10 cellular contexts compared by ENCODE assay signal in genomic region chr18:52670903-52671302, GRCh38.
DNase-seq lines count a peak whose midpoint lies in the region; ATAC-seq and TF ChIP-seq lines count a peak whose summit lies in the region.
"Had no signal": no experiment of that assay in that cellular context is flagged by ENCODE, and none has a peak within 500 bp of the region (broad histone marks: within the 10 kb centered on the region; RNA-seq: fewer than 3 reads in every experiment).

No MANE protein-coding gene starts in this region.

- no peaks in the 10 kb centered on the region for H3K27me3 ChIP-seq in KMS-11 (ENCODE audit: insufficient read depth, low read depth)
- H3K27me3 ChIP-seq in RWPE2 (ENCODE audit: insufficient read depth, poor library complexity, severe bottlenecking): no peaks in the 10 kb centered on the region
- H3K27me3 ChIP-seq in left lung: no peaks in the 10 kb centered on the region

- H3K79me2 ChIP-seq in KMS-11 (ENCODE audit: insufficient read depth, low read depth): no peaks in the 10 kb centered on the region

- DNase-seq in D341Med (ENCODE audit: low spot score) (peak; percentile 64), RWPE2 (ENCODE audit: low spot score) (no peak), left lung (no peak), cerebellar cortex (ENCODE audit: low spot score) (no peak), mesenteric fat pad (ENCODE audit: low spot score) (no peak)
- DNase-seq in activated naive CD4-positive, alpha-beta T cell treated with anti-CD3 and anti-CD28 coated beads, Interleukin-2, amount 50 U/mL, for 16 hours: no peak
- DNase-seq: activated CD4-positive, alpha-beta memory T cell treated with anti-CD3 and anti-CD28 coated beads, Interleukin-2, amount 10 ng/mL, durations not matched to agents 7 days and 5 days had no signal

- no peak for ATAC-seq in RWPE2 (ENCODE audit: low read depth)
- peak; percentile 45 for ATAC-seq in left lung
- ATAC-seq in GM19463 (IDR thresholded peaks at IDR 0.05; ENCODE audit: unreplicated experiment): no peak
- ATAC-seq: HCT116 had no signal

- intact Hi-C loops in left lung (cut with DNase I): no loop called here

- TF ChIP-seq CTCF in KMS-11 (conservative IDR thresholded peaks at IDR 0.05; ENCODE audit: low read depth, low read length) (peak; percentile 76), RWPE2 (IDR thresholded peaks at IDR 0.05; ENCODE audit: poor library complexity, severe bottlenecking) (peak; percentile 37), left lung (IDR thresholded peaks at IDR 0.05) (no peak)

- no peak overlapping the region for H2AFZ ChIP-seq in KMS-11 (ENCODE audit: low read depth)

- H3K4me2 ChIP-seq in KMS-11: no peak overlapping the region

- H3K4me3 ChIP-seq in KMS-11 (IDR thresholded peaks at IDR 0.05; ENCODE audit: insufficient read depth, low read depth, low read length) (no peak overlapping the region), RWPE2 (ENCODE audit: severe bottlenecking) (no peak overlapping the region), left lung (no peak overlapping the region)

- H3K9ac ChIP-seq in KMS-11: no peak overlapping the region

- no peaks in the 10 kb centered on the region for H3K36me3 ChIP-seq in KMS-11 (ENCODE audit: insufficient read depth)
- H3K36me3 ChIP-seq in RWPE2 (ENCODE audit: low read depth): no peaks in the 10 kb centered on the region
- H3K36me3 ChIP-seq in left lung: no peaks in the 10 kb centered on the region

- H4K20me1 ChIP-seq in KMS-11 (ENCODE audit: insufficient read depth): no peaks in the 10 kb centered on the region

- H3K4me1 ChIP-seq in KMS-11 (ENCODE audit: low read depth, poor library complexity, severe bottlenecking) (peaks cover 6% of the 10 kb centered on the region), RWPE2 (ENCODE audit: insufficient read depth, poor library complexity, severe bottlenecking) (no peaks in the 10 kb centered on the region), left lung (no peaks in the 10 kb centered on the region)

- no peak overlapping the region for H3K27ac ChIP-seq in KMS-11
- H3K27ac ChIP-seq in RWPE2 (ENCODE audit: poor library complexity, severe bottlenecking): no peak overlapping the region
- no peak overlapping the region for H3K27ac ChIP-seq in left lung

- no peaks in the 10 kb centered on the region for H3K9me3 ChIP-seq in RWPE2 (ENCODE audit: severe bottlenecking)
- no peaks in the 10 kb centered on the region for H3K9me3 ChIP-seq in left lung

Comparison
In these comparisons a context has a peak if more than half of its experiments do, and no peak if none do; other contexts are left out.
1. CTCF ChIP-seq: peak in KMS-11 (single experiment) and RWPE2 (single experiment); none in left lung (0 of 2).